9 cellular contexts compared by ENCODE assay signal in the genomic region with DNA sequence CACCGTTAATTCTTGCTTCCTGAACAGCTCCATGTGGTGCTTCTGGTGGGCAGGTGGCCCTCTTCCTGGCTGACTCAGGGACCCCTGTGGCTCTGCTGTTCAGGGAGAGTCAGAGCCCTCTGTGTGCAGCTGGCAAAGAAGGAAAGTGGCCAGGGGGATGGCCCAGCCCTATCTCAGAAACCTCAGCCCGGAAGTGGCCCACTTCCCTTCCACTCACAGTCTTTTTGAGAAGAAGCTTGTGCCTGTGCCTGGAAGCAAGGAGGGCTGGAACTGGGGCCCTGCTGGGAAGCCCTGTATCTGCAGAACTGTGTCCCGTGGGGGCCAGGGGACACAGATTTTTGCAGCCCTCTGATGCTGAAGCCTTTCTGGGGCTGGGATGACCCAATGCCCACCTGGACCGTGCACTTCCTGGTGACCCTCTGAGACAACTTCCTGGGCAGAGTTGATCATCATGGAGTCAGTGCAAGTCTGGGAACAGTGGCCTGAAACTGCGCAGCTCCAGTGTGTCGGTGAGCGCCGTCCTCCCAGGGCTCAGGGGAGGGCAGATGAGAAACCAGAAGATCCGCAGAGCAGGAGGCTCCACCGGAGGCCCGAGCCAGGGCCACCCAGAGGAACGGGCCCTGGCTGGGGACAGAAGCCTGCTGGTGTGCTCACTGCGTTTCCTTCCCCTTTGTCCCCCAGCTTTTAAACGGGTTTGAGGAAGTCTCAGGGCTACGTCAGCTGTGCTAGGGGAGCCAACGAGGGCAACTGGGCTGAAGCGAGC.
DNase-seq lines count a peak whose midpoint lies in the region; ATAC-seq and TF ChIP-seq lines count a peak whose summit lies in the region.
"Had no signal": no experiment of that assay in that cellular context is flagged by ENCODE, and none has a peak within 500 bp of the region (broad histone marks: within the 10 kb centered on the region; RNA-seq: fewer than 3 reads in every experiment).

No MANE protein-coding gene starts in this region.

- H3K36me3 Mint-ChIP-seq in CD4-positive, alpha-beta T cell (ENCODE audit: low read depth): no peaks in the 10 kb centered on the region
- H3K36me3 Mint-ChIP-seq in activated naive CD8-positive, alpha-beta T cell treated with anti-CD3 and anti-CD28 coated beads, Interleukin-2, amount 50 U/mL, for 24 hours (ENCODE audit: low read depth): no peaks in the 10 kb centered on the region
- H3K36me3 Mint-ChIP-seq in naive B cell: peaks cover 8 to 19% of the 10 kb centered on the region in 2 donors

- no peaks in the 10 kb centered on the region for H3K27me3 ChIP-seq in CD4-positive, alpha-beta T cell (ENCODE audit: control insufficient read depth, insufficient read depth, low read length)

- peak overlapping the region; percentile 17 for H3K27ac Mint-ChIP-seq in CD4-positive, alpha-beta T cell
- H3K27ac Mint-ChIP-seq in activated naive CD8-positive, alpha-beta T cell treated with anti-CD3 and anti-CD28 coated beads, Interleukin-2, amount 50 U/mL, for 24 hours: peak overlapping the region; percentile 66
- peak overlapping the region; percentile 92 to 99 (median 97) for H3K27ac Mint-ChIP-seq in naive B cell

- TF ChIP-seq CTCF in CD4-positive, alpha-beta T cell (IDR thresholded peaks at IDR 0.05): no peak

- POLR2A ChIA-PET in CD4-positive, alpha-beta T cell (lab: Charles Lee): no interaction called here

- ATAC-seq in CD4-positive, alpha-beta T cell (ENCODE audit: poor library complexity): no peak
- ATAC-seq in activated naive CD8-positive, alpha-beta T cell treated with anti-CD3 and anti-CD28 coated beads, Interleukin-2, amount 50 U/mL, for 24 hours: peak; percentile 63
- ATAC-seq in naive B cell (ENCODE audit: low read depth in 2 of 2) (peak; percentile 92 to 94), GM21526 (IDR thresholded peaks at IDR 0.05; ENCODE audit: low FRiP score, unreplicated experiment) (no peak), GM19397 (IDR thresholded peaks at IDR 0.05; ENCODE audit: unreplicated experiment) (no peak), HG02870 (IDR thresholded peaks at IDR 0.05; ENCODE audit: unreplicated experiment) (no peak), HG02884 (IDR thresholded peaks at IDR 0.05; ENCODE audit: unreplicated experiment) (no peak)

- peaks cover 25% of the 10 kb centered on the region for H3K4me1 Mint-ChIP-seq in CD4-positive, alpha-beta T cell (ENCODE audit: low read depth)
- peaks cover 19% of the 10 kb centered on the region for H3K4me1 Mint-ChIP-seq in activated naive CD8-positive, alpha-beta T cell treated with anti-CD3 and anti-CD28 coated beads, Interleukin-2, amount 50 U/mL, for 24 hours
- peaks cover 35 to 54% (median 49%) of the 10 kb centered on the region in 3 donors for H3K4me1 Mint-ChIP-seq in naive B cell

- no peaks in the 10 kb centered on the region for H3K36me3 ChIP-seq in KOPT-K1 (ENCODE audit: insufficient read depth, low read length)

- intact Hi-C loops in CD4-positive, alpha-beta T cell (cut with DNase I, micrococcal nuclease): no loop called here

- H3K4me3 Mint-ChIP-seq in CD4-positive, alpha-beta T cell: peak overlapping the region; percentile 51
- peak overlapping the region; percentile 77 for H3K4me3 Mint-ChIP-seq in activated naive CD8-positive, alpha-beta T cell treated with anti-CD3 and anti-CD28 coated beads, Interleukin-2, amount 50 U/mL, for 24 hours
- peak overlapping the region; percentile 90 to 97 (median 96) for H3K4me3 Mint-ChIP-seq in naive B cell
- H3K4me3 Mint-ChIP-seq: neural crest cell had no signal

- no peaks in the 10 kb centered on the region for H3K27me3 Mint-ChIP-seq in CD4-positive, alpha-beta T cell
- H3K27me3 Mint-ChIP-seq in activated naive CD8-positive, alpha-beta T cell treated with anti-CD3 and anti-CD28 coated beads, Interleukin-2, amount 50 U/mL, for 24 hours: peaks cover 8% of the 10 kb centered on the region
- H3K27me3 Mint-ChIP-seq in naive B cell: no peaks in the 10 kb centered on the region

- no peak overlapping the region for H3K27ac ChIP-seq in CD4-positive, alpha-beta T cell (ENCODE audit: low read depth, low read length)
- peak overlapping the region; percentile 86 for H3K27ac ChIP-seq in KOPT-K1 (ENCODE audit: low read depth, low read length, poor library complexity, severe bottlenecking)

- no peaks in the 10 kb centered on the region for H3K9me3 Mint-ChIP-seq in CD4-positive, alpha-beta T cell
- no peaks in the 10 kb centered on the region for H3K9me3 Mint-ChIP-seq in activated naive CD8-positive, alpha-beta T cell treated with anti-CD3 and anti-CD28 coated beads, Interleukin-2, amount 50 U/mL, for 24 hours
- H3K9me3 Mint-ChIP-seq in naive B cell: peaks cover 0 to 8% (median 0%) of the 10 kb centered on the region in 7 donors

- CTCF ChIA-PET in CD4-positive, alpha-beta T cell (lab: Charles Lee): no interaction called here

- peak in 1 of 10 experiments; percentile 27 for DNase-seq in CD4-positive, alpha-beta T cell
- peak; percentile 35 for DNase-seq in activated naive CD8-positive, alpha-beta T cell treated with anti-CD3 and anti-CD28 coated beads, Interleukin-2, amount 50 U/mL, for 24 hours
- peak; percentile 65 for DNase-seq in naive B cell

- H3K9me3 ChIP-seq in CD4-positive, alpha-beta T cell (ENCODE audit: control insufficient read depth, low read length): no peaks in the 10 kb centered on the region
- H3K9me3 ChIP-seq in KOPT-K1 (ENCODE audit: insufficient read depth, low read length, poor library complexity, severe bottlenecking): no peaks in the 10 kb centered on the region

Comparison
In these comparisons a context has a peak if more than half of its experiments do, and no peak if none do; other contexts are left out.
1. ATAC-seq: peak in activated naive CD8-positive, alpha-beta T cell treated with anti-CD3 and anti-CD28 coated beads, Interleukin-2, amount 50 U/mL, for 24 hours (single experiment) and naive B cell (2 of 2); none in CD4-positive, alpha-beta T cell (single experiment), GM21526 (single experiment), GM19397 (single experiment), HG02870 (single experiment) and HG02884 (single experiment).
2. H3K27ac Mint-ChIP-seq: peak in every context shown above with its lines; median percentile 97 in naive B cell; 66 in activated naive CD8-positive, alpha-beta T cell treated with anti-CD3 and anti-CD28 coated beads, Interleukin-2, amount 50 U/mL, for 24 hours; 17 in CD4-positive, alpha-beta T cell.
3. Peak in every context shown above with its lines, with median percentiles within 50 percentile points of each other: H3K4me3 Mint-ChIP-seq.